ENCODE assay signal across 17 cellular contexts in the genomic region with DNA sequence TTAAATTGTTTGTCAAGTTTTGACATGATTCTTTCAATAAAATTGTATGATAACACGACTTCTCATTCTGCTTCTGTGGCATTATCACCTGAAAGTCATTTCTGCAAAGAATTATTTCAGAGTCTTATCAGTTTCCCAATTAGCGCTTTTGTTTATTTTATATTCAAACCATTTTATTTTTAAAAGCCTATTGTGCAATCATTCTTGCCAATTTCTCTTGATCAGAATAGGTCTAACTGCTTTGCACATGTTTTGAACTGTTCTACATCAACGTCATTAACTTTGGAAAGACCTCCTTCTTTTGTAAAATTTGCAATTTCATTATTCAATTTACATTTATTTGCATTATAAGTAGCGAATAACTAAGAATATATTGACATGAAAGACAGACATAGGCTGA.
DNase-seq lines count a peak whose midpoint lies in the region; ATAC-seq and TF ChIP-seq lines count a peak whose summit lies in the region.
"Had no signal": no experiment of that assay in that cellular context is flagged by ENCODE, and none has a peak within 500 bp of the region (broad histone marks: within the 10 kb centered on the region; RNA-seq: fewer than 3 reads in every experiment).

No MANE protein-coding gene starts in this region.

- TF ChIP-seq CTCF in IMR-90 (conservative IDR thresholded peaks at IDR 0.05; ENCODE audit: low read depth, low read length): no peak
- TF ChIP-seq CTCF in WTC11 (IDR thresholded peaks at IDR 0.05): no peak
- no peak for TF ChIP-seq CTCF in neural progenitor cell (IDR thresholded peaks at IDR 0.05)
- TF ChIP-seq CTCF in transverse colon (IDR thresholded peaks at IDR 0.05): no peak

- no peak overlapping the region for H3K56ac ChIP-seq in IMR-90 (ENCODE audit: extremely low read depth, insufficient read depth, low read length)

- no peak overlapping the region for H3K14ac ChIP-seq in IMR-90 (replicated peaks; ENCODE audit: low read depth, low read length)

- no peak overlapping the region for H4K8ac ChIP-seq in IMR-90 (ENCODE audit: low read depth in 2 of 2, low read length in 2 of 2)

- H3K79me1 ChIP-seq in IMR-90 (ENCODE audit: low read depth in 1 of 2, low read length in 2 of 2): no peaks in the 10 kb centered on the region

- H3K9me3 Mint-ChIP-seq in WTC11 (no peaks in the 10 kb centered on the region), neural progenitor cell (no peaks in the 10 kb centered on the region)

- H3K4me2 ChIP-seq in IMR-90 (ENCODE audit: low read depth, low read length) (no peak overlapping the region), neural progenitor cell (peak overlapping the region; percentile 58)

- ATAC-seq in IMR-90 (ENCODE audit: low read depth): no peak
- no peak for ATAC-seq in WTC11
- ATAC-seq in HG03354 (IDR thresholded peaks at IDR 0.05; ENCODE audit: poor library complexity, severe bottlenecking, unreplicated experiment): no peak
- ATAC-seq: HCT116 had no signal

- in situ Hi-C loops in IMR-90 (cut with MboI; ENCODE audit: low sequenced_read_pairs) (no loop called here), transverse colon (cut with MboI; ENCODE audit: low pct_ligation_motif_present in 1 of 4, low pct_unique_long_range_greater_than_20kb in 1 of 4, low sequenced_read_pairs in 3 of 4) (no loop called here)

- H2AFZ ChIP-seq in IMR-90 (replicated peaks; ENCODE audit: low read length, poor library complexity) (no peak overlapping the region), neural progenitor cell (replicated peaks) (no peak overlapping the region)

- H4K20me1 ChIP-seq in IMR-90 (ENCODE audit: insufficient read depth, low read length) (no peaks in the 10 kb centered on the region), neural progenitor cell (ENCODE audit: low read depth) (no peaks in the 10 kb centered on the region)

- no peak overlapping the region for H2BK5ac ChIP-seq in IMR-90 (ENCODE audit: low read depth, low read length, poor library complexity, severe bottlenecking)

- peak overlapping the region; percentile 69 for H3K27ac ChIP-seq in HUES48 (ENCODE audit: low read depth, low read length)
- H3K27ac ChIP-seq in IMR-90 (ENCODE audit: insufficient read depth, low read length): no peak overlapping the region
- H3K27ac ChIP-seq in neural progenitor cell: peak overlapping the region; percentile 84
- no peak overlapping the region for H3K27ac ChIP-seq in transverse colon

- no peak overlapping the region for H2BK120ac ChIP-seq in IMR-90 (ENCODE audit: low read depth, low read length)

- H3K4me3 ChIP-seq in HUES48 (ENCODE audit: low read depth, low read length) (no peak overlapping the region), IMR-90 (ENCODE audit: insufficient read depth, low read depth, low read length) (no peak overlapping the region), neural progenitor cell (no peak overlapping the region), transverse colon (no peak overlapping the region)

- H3K27me3 ChIP-seq in HUES48 (ENCODE audit: control insufficient read depth, insufficient read depth, low read length) (no peaks in the 10 kb centered on the region), IMR-90 (ENCODE audit: control insufficient read depth, insufficient read depth, low read length) (no peaks in the 10 kb centered on the region), neural progenitor cell (no peaks in the 10 kb centered on the region), transverse colon (no peaks in the 10 kb centered on the region)

- POLR2A ChIA-PET in IMR-90 (lab: Charles Lee; ENCODE audit: unreplicated experiment) (no interaction called here), WTC11 (lab: Charles Lee) (no interaction called here)

- no peak overlapping the region for H3K4ac ChIP-seq in IMR-90 (ENCODE audit: low read depth, low read length)

- no peaks in the 10 kb centered on the region for H3K79me2 ChIP-seq in neural progenitor cell (ENCODE audit: low read depth)

- peaks cover 15% of the 10 kb centered on the region for H3F3A ChIP-seq in neural progenitor cell (ENCODE audit: low read depth)

- H3K36me3 ChIP-seq in HUES48 (ENCODE audit: control insufficient read depth, insufficient read depth, low read length) (no peaks in the 10 kb centered on the region), IMR-90 (ENCODE audit: control insufficient read depth, insufficient read depth, low read length) (no peaks in the 10 kb centered on the region), neural progenitor cell (no peaks in the 10 kb centered on the region), transverse colon (no peaks in the 10 kb centered on the region)

- peaks cover 19% of the 10 kb centered on the region for H3K4me1 ChIP-seq in HUES48 (ENCODE audit: control insufficient read depth, insufficient read depth, low read length)
- H3K4me1 ChIP-seq in IMR-90 (ENCODE audit: control insufficient read depth, insufficient read depth, low read length): no peaks in the 10 kb centered on the region
- H3K4me1 ChIP-seq in neural progenitor cell: peaks cover 14% of the 10 kb centered on the region
- no peaks in the 10 kb centered on the region for H3K4me1 ChIP-seq in transverse colon

- H2AK5ac ChIP-seq in IMR-90 (ENCODE audit: low read depth, low read length): no peak overlapping the region

- TF ChIP-seq EP300 in transverse colon (IDR thresholded peaks at IDR 0.05; ENCODE audit: low read depth): no peak

- DNase-seq in IMR-90 (no peak), WTC11 (ENCODE audit: low spot score) (no peak), neural progenitor cell (ENCODE audit: low spot score) (no peak), transverse colon (no peak), GM19238 (ENCODE audit: insufficient read length, low spot score) (no peak)
- DNase-seq: C1 segment of cervical spinal cord; Calu3; CD4-positive, alpha-beta memory T cell; COR-L47; DMS53; DMS79 treated with DMSO at 0.1 percent for 48 hours; GF-D8; GOT3; H7 had no signal

- TF ChIP-seq POLR2A in IMR-90 (IDR thresholded peaks at IDR 0.05; ENCODE audit: low read depth, low read length): no peak
- no peak for TF ChIP-seq POLR2A in transverse colon (IDR thresholded peaks at IDR 0.05)

- H4K91ac ChIP-seq in IMR-90 (ENCODE audit: insufficient read depth, low read depth, low read length): no peak overlapping the region

- intact Hi-C loops in IMR-90 (cut with micrococcal nuclease) (no loop called here), transverse colon (cut with DNase I; ENCODE audit: low total_unique reads) (no loop called here)

- H4K5ac ChIP-seq in IMR-90 (ENCODE audit: low read depth, low read length): no peak overlapping the region

- no peak overlapping the region for H3K18ac ChIP-seq in IMR-90 (ENCODE audit: low read depth, low read length)

- H3K4me3 Mint-ChIP-seq in WTC11 (no peak overlapping the region), neural progenitor cell (no peak overlapping the region)
- H3K4me3 Mint-ChIP-seq: CD4-positive, alpha-beta memory T cell had no signal

- H2BK20ac ChIP-seq in IMR-90 (ENCODE audit: low read depth, low read length): no peak overlapping the region

- no peaks in the 10 kb centered on the region for H3K36me3 Mint-ChIP-seq in WTC11
- no peaks in the 10 kb centered on the region for H3K36me3 Mint-ChIP-seq in neural progenitor cell
- H3K36me3 Mint-ChIP-seq: CD4-positive, alpha-beta memory T cell had no signal

- H3K9me3 ChIP-seq in HUES48 (ENCODE audit: control insufficient read depth, insufficient read depth, low read length) (no peaks in the 10 kb centered on the region), IMR-90 (ENCODE audit: control insufficient read depth, insufficient read depth, low read length) (peaks cover 3% of the 10 kb centered on the region; the same call in 1 of the 2 replicates), neural progenitor cell (ENCODE audit: low read depth) (no peaks in the 10 kb centered on the region), transverse colon (no peaks in the 10 kb centered on the region)

- peaks cover 22% of the 10 kb centered on the region for H3K4me1 Mint-ChIP-seq in WTC11
- H3K4me1 Mint-ChIP-seq in neural progenitor cell: peaks cover 8% of the 10 kb centered on the region
- H3K4me1 Mint-ChIP-seq: CD4-positive, alpha-beta memory T cell had no signal

- 40% methylated on average over 1 of the region's 4 CpGs; no CpG with 5 or more reads in 1 of the 2 experiments for WGBS in IMR-90 (ENCODE audit: extremely low coverage in 2 of 2, insufficient read length in 1 of 2), 2 experiments
- WGBS in transverse colon (ENCODE audit: low coverage in 1 of 2), 2 donors: 47 to 60% methylated on average over 4 of the region's 4 CpGs

- BruUV-seq in IMR-90 (replicated peaks; lab: Mats Ljungman, UMichigan): no TSS peak

- dilution Hi-C loops in IMR-90 (cut with HindIII; ENCODE audit: low sequenced_read_pairs, unreplicated experiment): no loop called here

- H3K9ac ChIP-seq in HUES48 (ENCODE audit: low read depth, low read length): no peak overlapping the region
- no peak overlapping the region for H3K9ac ChIP-seq in IMR-90 (ENCODE audit: low read depth, low read length)
- no peak overlapping the region for H3K9ac ChIP-seq in neural progenitor cell

- no peaks in the 10 kb centered on the region for H3K9me1 ChIP-seq in IMR-90 (ENCODE audit: insufficient read depth, low read length)

- H3K27me3 Mint-ChIP-seq in WTC11 (ENCODE audit: low read depth) (no peaks in the 10 kb centered on the region), neural progenitor cell (ENCODE audit: insufficient read depth, low read depth) (no peaks in the 10 kb centered on the region)
- H3K27me3 Mint-ChIP-seq: CD4-positive, alpha-beta memory T cell had no signal

- CTCF ChIA-PET in IMR-90 (lab: Yijun Ruan, JAX) (no interaction called here), WTC11 (lab: Charles Lee) (no interaction called here)

- H3K27ac Mint-ChIP-seq in WTC11 (peak overlapping the region; percentile 96; the same call in 1 of the 2 replicates), neural progenitor cell (no peak overlapping the region)
- H3K27ac Mint-ChIP-seq: CD4-positive, alpha-beta memory T cell had no signal

- no peak overlapping the region for H2AK9ac ChIP-seq in IMR-90 (replicated peaks; ENCODE audit: low read depth, low read length, poor library complexity)

- no peak overlapping the region for H3K23ac ChIP-seq in IMR-90 (ENCODE audit: low read depth, low read length)

- no peak for TF ChIP-seq RAD21 in IMR-90 (IDR thresholded peaks at IDR 0.05; ENCODE audit: low read length)

- no peak overlapping the region for H2BK15ac ChIP-seq in IMR-90 (ENCODE audit: low read depth, low read length)

TF ChIP-seq in WTC11, 78 proteins besides CTCF, POLR2A, EP300 and RAD21 (continues in another document):
- no peak for TF ChIP-seq ZNF423 (CRISPR knock-in tag; IDR thresholded peaks at IDR 0.05)
- TF ChIP-seq ZBTB21 (CRISPR knock-in tag; IDR thresholded peaks at IDR 0.05; ENCODE audit: borderline replicate concordance): no peak
- no peak for TF ChIP-seq TEAD4 (CRISPR knock-in tag; IDR thresholded peaks at IDR 0.05)
- TF ChIP-seq ATF1 (CRISPR knock-in tag; IDR thresholded peaks at IDR 0.05): no peak

Comparison
In these comparisons a context has a peak if more than half of its experiments do, and no peak if none do; other contexts are left out.
1. H3K27ac ChIP-seq: peak in HUES48 (single experiment) and neural progenitor cell (single experiment); none in IMR-90 (single experiment) and transverse colon (0 of 4).